In the genomic region with DNA sequence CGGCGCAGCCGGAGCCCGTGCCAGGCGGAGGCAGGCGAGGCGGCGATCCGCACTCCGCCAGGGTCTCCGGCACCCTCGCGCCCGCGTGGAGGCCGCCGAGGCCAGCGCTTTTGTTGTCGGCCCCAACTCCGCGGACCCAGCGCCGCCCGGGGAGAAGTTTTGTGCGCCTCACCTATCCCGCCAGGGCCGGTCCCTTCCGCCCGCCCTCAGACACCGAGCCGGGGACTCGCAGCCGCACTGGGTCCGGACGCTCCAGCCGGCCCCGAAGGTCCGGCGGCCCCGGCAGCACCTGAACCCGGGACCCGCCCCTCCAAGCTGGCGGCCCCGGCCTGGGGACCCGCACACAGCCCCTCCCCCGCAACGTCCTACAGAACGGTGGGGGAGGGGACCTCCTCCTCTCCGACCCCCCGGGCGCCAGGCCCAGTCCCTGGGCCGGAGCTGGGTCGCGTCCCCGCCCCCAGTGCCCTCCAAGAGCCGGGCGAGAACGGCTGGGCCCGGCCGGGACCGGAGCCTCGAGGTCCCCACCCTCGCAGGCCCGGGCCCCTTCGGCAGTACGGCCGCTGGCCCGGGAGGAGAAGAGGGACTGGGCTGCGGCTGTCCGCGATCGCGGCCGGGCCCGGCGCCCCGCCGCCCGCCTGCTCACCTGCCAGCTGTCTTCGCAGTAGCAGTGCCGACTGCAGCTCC, we compare ENCODE assay signal across 8 cellular contexts. TPM values are rescaled to one million over a fixed set of nuclear protein-coding genes. Genes with fewer than 3 reads are reported as not detected.
DNase-seq lines count a peak whose midpoint lies in the region; ATAC-seq and TF ChIP-seq lines count a peak whose summit lies in the region.

No MANE protein-coding gene starts in this region.

- H3K27ac ChIP-seq in DND-41 (ENCODE audit: low read length), result peak overlapping the region; percentile 84
- peak overlapping the region; percentile 95 to 100 (median 99) for H3K27ac ChIP-seq in gastroesophageal sphincter

- TF ChIP-seq CTCF in DND-41 (IDR thresholded peaks at IDR 0.05; ENCODE audit: borderline replicate concordance, extremely low read depth, low read length, poor library complexity, severe bottlenecking) (no peak), gastroesophageal sphincter (IDR thresholded peaks at IDR 0.05) (no peak), omental fat pad (IDR thresholded peaks at IDR 0.05) (no peak)

- TF ChIP-seq EP300 in gastroesophageal sphincter (IDR thresholded peaks at IDR 0.05), result no peak

- peak overlapping the region; percentile 74 for H2AFZ ChIP-seq in DND-41 (ENCODE audit: low read depth, low read length)

- H3K9me3 ChIP-seq in DND-41 (ENCODE audit: insufficient read depth, low read length, severe bottlenecking), result no peaks in the 10 kb centered on the region
- no peaks in the 10 kb centered on the region for H3K9me3 ChIP-seq in gastroesophageal sphincter

- H3K79me2 ChIP-seq in DND-41 (ENCODE audit: insufficient read depth, low read length), result peaks cover 56% of the 10 kb centered on the region

- no CpG with 5 or more reads among the region's 81 CpGs for WGBS in gastroesophageal sphincter (ENCODE audit: low coverage in 1 of 2), 2 donors

- in situ Hi-C loops in KBM-7 (cut with MboI; ENCODE audit: low pct_unique_long_range_greater_than_20kb, low sequenced_read_pairs), result no loop called here

- peaks cover 37% of the 10 kb centered on the region for H4K20me1 ChIP-seq in DND-41 (ENCODE audit: insufficient read depth, low read length)

- peaks cover 26% of the 10 kb centered on the region for H3K36me3 ChIP-seq in DND-41 (ENCODE audit: insufficient read depth, low read length)
- H3K36me3 ChIP-seq in gastroesophageal sphincter, result no peaks in the 10 kb centered on the region

- peak overlapping the region; percentile 98 for H3K9ac ChIP-seq in DND-41 (ENCODE audit: low read depth, low read length)

- TF ChIP-seq POLR2A in gastroesophageal sphincter (IDR thresholded peaks at IDR 0.05), result no peak

- peak overlapping the region; percentile 97 for H3K4me2 ChIP-seq in DND-41 (ENCODE audit: insufficient read depth, low read length)

- ATAC-seq in DND-41 (ENCODE audit: insufficient read depth, low read depth) (peak; percentile 6), GM21528 (IDR thresholded peaks at IDR 0.05; ENCODE audit: low FRiP score, unreplicated experiment) (peak; percentile 26), gastroesophageal sphincter (peak; percentile 4), omental fat pad (ENCODE audit: low FRiP score) (peak; percentile 42)

- H3K4me1 ChIP-seq in DND-41 (ENCODE audit: insufficient read depth, low read length) (peaks cover 28% of the 10 kb centered on the region), gastroesophageal sphincter (peaks cover 0 to 48% (median 11%) of the 10 kb centered on the region in 3 donors)

- DNase-seq in DND-41 (peak; percentile 51), KBM-7 (peak; percentile 46), activated T-cell treated with anti-CD3 and anti-CD28 coated beads for 4 hours (peak; percentile 11), omental fat pad (ENCODE audit: low spot score) (no peak), NCI-H128 (lab: John Stamatoyannopoulos, UW; ENCODE audit: unreplicated experiment) (no peak), GDM1 (lab: John Stamatoyannopoulos, UW) (no peak)

- H3K27me3 ChIP-seq in DND-41 (ENCODE audit: insufficient read depth, low read length, poor library complexity) (no peaks in the 10 kb centered on the region), gastroesophageal sphincter (no peaks in the 10 kb centered on the region)

- H3K4me3 ChIP-seq in DND-41 (ENCODE audit: low read depth in 1 of 2, low read length in 2 of 2), result peak overlapping the region; percentile 78 to 99
- peak overlapping the region; percentile 84 to 100 for H3K4me3 ChIP-seq in gastroesophageal sphincter

RNA-seq across cellular contexts. Expression of gene UBE2G1, which starts 0.7 kb away (rescaled TPM):
- total RNA-seq in gastroesophageal sphincter (10 to 100 TPM; 50.9 to 77.5 (median 67.9) TPM), omental fat pad (10 to 100 TPM; 34.7 to 45.6 (median 40.3) TPM)

Comparison
In these comparisons a context has a peak if more than half of its experiments do, and no peak if none do; other contexts are left out.
1. DNase-seq: peak in DND-41 (single experiment), KBM-7 (single experiment) and activated T-cell treated with anti-CD3 and anti-CD28 coated beads for 4 hours (single experiment); none in omental fat pad (single experiment), NCI-H128 (single experiment) and GDM1 (single experiment).
2. Peak in every context shown above with its lines, with median percentiles within 50 percentile points of each other: ATAC-seq.